In genomic region chr4:1713003-1713397, GRCh38 we compare ENCODE assay signal across 8 cellular contexts. TPM values are rescaled to one million over a fixed set of nuclear protein-coding genes. Genes with fewer than 3 reads are reported as not detected.
DNase-seq lines count a peak whose midpoint lies in the region; ATAC-seq lines count a peak whose summit lies in the region.

No MANE protein-coding gene starts in this region.

- H3K27ac Mint-ChIP-seq in activated T-helper 2 cell treated with anti-CD3 and anti-CD28 coated beads, Interferon-gamma antibody, Interleukin-2, Interleukin-4, amounts not matched to agents 10 μg/mL and 5 μg/mL and 100 μg/mL, durations not matched to agents 14 hours and 24 hours and 36 hours, result peak overlapping the region; percentile 97

- peak overlapping the region; percentile 99 for H3K4me3 ChIP-seq in iPS-20b (ENCODE audit: low read length)

- H3K36me3 ChIP-seq in iPS-20b (ENCODE audit: insufficient read depth, low read depth, low read length), result peaks cover 18% of the 10 kb centered on the region

- DNase-seq in activated T-helper 2 cell treated with anti-CD3 and anti-CD28 coated beads, Interferon-gamma antibody, Interleukin-2, Interleukin-4, amounts not matched to agents 10 μg/mL and 5 μg/mL and 100 μg/mL, durations not matched to agents 14 hours and 24 hours and 36 hours (ENCODE audit: low spot score), result no peak
- peak in 1 of 49 donors; percentile 64 for DNase-seq in substantia nigra (lab: John Stamatoyannopoulos, UW)
- no peak for DNase-seq in MV-4-11 (lab: John Stamatoyannopoulos, UW)
- DNase-seq in SHP77 treated with DMSO at 0.1 percent for 48 hours (lab: John Stamatoyannopoulos, UW), result no peak

- peaks cover 7% of the 10 kb centered on the region; the same call in 1 of the 2 replicates for H3K27me3 ChIP-seq in iPS-20b (ENCODE audit: insufficient read depth, low read length)

- peak overlapping the region; percentile 91; the same call in 1 of the 2 replicates for H3K9ac ChIP-seq in iPS-20b (ENCODE audit: low read depth, low read length)

- peaks cover 45% of the 10 kb centered on the region for H3K4me1 Mint-ChIP-seq in activated T-helper 2 cell treated with anti-CD3 and anti-CD28 coated beads, Interferon-gamma antibody, Interleukin-2, Interleukin-4, amounts not matched to agents 10 μg/mL and 5 μg/mL and 100 μg/mL, durations not matched to agents 14 hours and 24 hours and 36 hours (ENCODE audit: low read depth)

- H3K4me3 Mint-ChIP-seq in activated T-helper 2 cell treated with anti-CD3 and anti-CD28 coated beads, Interferon-gamma antibody, Interleukin-2, Interleukin-4, amounts not matched to agents 10 μg/mL and 5 μg/mL and 100 μg/mL, durations not matched to agents 14 hours and 24 hours and 36 hours (ENCODE audit: low read depth), result peak overlapping the region; percentile 99

- intact Hi-C loops in activated T-helper 2 cell treated with anti-CD3 and anti-CD28 coated beads, Interferon-gamma antibody, Interleukin-2, Interleukin-4, amounts not matched to agents 10 μg/mL and 5 μg/mL and 100 μg/mL, durations not matched to agents 14 hours and 24 hours and 36 hours (cut with micrococcal nuclease), result loop anchor here (2.0 to 10.0 kb wide), 4 partner anchors 160 to 1362 kb away; partner anchors contain the start of genes HTT, HTT-AS, RNF4 and UVSSA

- no peaks in the 10 kb centered on the region; the same call in 1 of the 2 replicates for H3K4me1 ChIP-seq in iPS-20b (ENCODE audit: insufficient read depth, low read length)

- no peaks in the 10 kb centered on the region for H3K9me3 Mint-ChIP-seq in activated T-helper 2 cell treated with anti-CD3 and anti-CD28 coated beads, Interferon-gamma antibody, Interleukin-2, Interleukin-4, amounts not matched to agents 10 μg/mL and 5 μg/mL and 100 μg/mL, durations not matched to agents 14 hours and 24 hours and 36 hours

- H3K27me3 Mint-ChIP-seq in activated T-helper 2 cell treated with anti-CD3 and anti-CD28 coated beads, Interferon-gamma antibody, Interleukin-2, Interleukin-4, amounts not matched to agents 10 μg/mL and 5 μg/mL and 100 μg/mL, durations not matched to agents 14 hours and 24 hours and 36 hours (ENCODE audit: low read depth), result no peaks in the 10 kb centered on the region

- ATAC-seq in GM19025 (IDR thresholded peaks at IDR 0.05; ENCODE audit: low read depth, unreplicated experiment) (peak; percentile 2), HG03066 (IDR thresholded peaks at IDR 0.05; ENCODE audit: low read depth, unreplicated experiment) (peak; percentile 3), GM21423 (IDR thresholded peaks at IDR 0.05; ENCODE audit: unreplicated experiment) (no peak)

- H3K9me3 ChIP-seq in iPS-20b (ENCODE audit: insufficient read depth, low read depth, low read length), result no peaks in the 10 kb centered on the region

- peaks cover 53% of the 10 kb centered on the region for H3K36me3 Mint-ChIP-seq in activated T-helper 2 cell treated with anti-CD3 and anti-CD28 coated beads, Interferon-gamma antibody, Interleukin-2, Interleukin-4, amounts not matched to agents 10 μg/mL and 5 μg/mL and 100 μg/mL, durations not matched to agents 14 hours and 24 hours and 36 hours (ENCODE audit: low read depth)

- H3K27ac ChIP-seq in iPS-20b (ENCODE audit: low read length) (no peak overlapping the region), substantia nigra (ENCODE audit: low read depth, low read length, poor library complexity, severe bottlenecking) (peak overlapping the region; percentile 98)

RNA-seq across cellular contexts. Expression of gene SLBP, which starts 0.9 kb away (rescaled TPM):
- 125 and 127 TPM in 2 replicates for total RNA-seq in activated T-helper 2 cell treated with anti-CD3 and anti-CD28 coated beads, Interferon-gamma antibody, Interleukin-2, Interleukin-4, amounts not matched to agents 10 μg/mL and 5 μg/mL and 100 μg/mL, durations not matched to agents 14 hours and 24 hours and 36 hours

RNA-seq across cellular contexts. Expression of gene TMEM129, which starts 8.1 kb away (rescaled TPM):
- 23.5 and 27.1 TPM in 2 replicates for total RNA-seq in activated T-helper 2 cell treated with anti-CD3 and anti-CD28 coated beads, Interferon-gamma antibody, Interleukin-2, Interleukin-4, amounts not matched to agents 10 μg/mL and 5 μg/mL and 100 μg/mL, durations not matched to agents 14 hours and 24 hours and 36 hours

RNA-seq across cellular contexts. Expression of gene TACC3, which starts 8.3 kb away (rescaled TPM):
- total RNA-seq in activated T-helper 2 cell treated with anti-CD3 and anti-CD28 coated beads, Interferon-gamma antibody, Interleukin-2, Interleukin-4, amounts not matched to agents 10 μg/mL and 5 μg/mL and 100 μg/mL, durations not matched to agents 14 hours and 24 hours and 36 hours, result 137 and 141 TPM in 2 replicates

RNA-seq across cellular contexts. Expression of gene FAM53A, which starts 28.9 kb away (rescaled TPM):
- total RNA-seq in activated T-helper 2 cell treated with anti-CD3 and anti-CD28 coated beads, Interferon-gamma antibody, Interleukin-2, Interleukin-4, amounts not matched to agents 10 μg/mL and 5 μg/mL and 100 μg/mL, durations not matched to agents 14 hours and 24 hours and 36 hours, result 2.7 and 3.3 TPM in 2 replicates
